In the genomic region with DNA sequence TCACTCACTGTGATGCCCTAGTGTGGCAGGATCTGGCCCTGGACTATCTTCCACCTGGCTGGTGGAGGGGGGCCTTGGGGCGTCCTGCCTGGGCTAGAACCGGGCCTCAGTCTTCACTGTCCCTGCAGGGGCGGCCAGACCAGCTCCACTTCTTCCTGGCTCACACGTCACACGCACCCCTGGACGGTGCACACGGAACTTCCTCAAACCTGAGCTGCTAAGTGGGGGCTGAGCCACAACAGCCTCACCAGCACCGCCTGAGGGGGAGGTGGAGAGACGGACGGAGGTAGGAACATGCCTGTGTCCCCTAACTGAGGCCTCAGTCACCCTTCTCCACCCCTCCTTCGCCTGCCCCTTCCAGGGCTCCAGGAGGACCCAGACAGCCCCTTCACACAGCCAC, we compare ENCODE assay signal across 19 cellular contexts. TPM values are rescaled to one million over a fixed set of nuclear protein-coding genes. Genes with fewer than 3 reads are reported as not detected.
DNase-seq lines count a peak whose midpoint lies in the region; ATAC-seq, FAIRE-seq and TF ChIP-seq lines count a peak whose summit lies in the region.
"Had no signal": no experiment of that assay in that cellular context is flagged by ENCODE, and none has a peak within 500 bp of the region (broad histone marks: within the 10 kb centered on the region; RNA-seq: fewer than 3 reads in every experiment).

No MANE protein-coding gene starts in this region.

- TF ChIP-seq CTCF in bronchial epithelial cell (IDR thresholded peaks at IDR 0.05; ENCODE audit: insufficient read depth, low read length, severe bottlenecking) (no peak), thyroid gland (IDR thresholded peaks at IDR 0.05) (no peak)

- peak; percentile 57 to 65 for ATAC-seq in naive B cell (ENCODE audit: low read depth in 2 of 2)
- ATAC-seq: GM12878 had no signal

- no peak overlapping the region for H3K9ac ChIP-seq in BLaER1

- intact Hi-C loops in thyroid gland (cut with DNase I) = no loop called here

- peak; percentile 78 for DNase-seq in KBM-7
- DNase-seq in bronchial epithelial cell (ENCODE audit: low read depth) = peak; percentile 23
- DNase-seq in naive B cell = no peak
- DNase-seq in thyroid gland = no peak
- no peak for DNase-seq in NCI-H187 (lab: John Stamatoyannopoulos, UW)
- DNase-seq in cortex of kidney (lab: John Stamatoyannopoulos, UW) = no peak
- DNase-seq in cerebellum (ENCODE audit: low spot score) = no peak
- DNase-seq: C1 segment of cervical spinal cord, DMS 273 treated with DMSO at 0.1 percent for 48 hours, GDM1, HFFc6, NCI-H1417, NCI-H2029, NCI-H2171, NCI-H446, NCI-H69, SIG-M5 had no signal

- H3K27ac ChIP-seq in BLaER1 (no peak overlapping the region), thyroid gland (no peak overlapping the region)

- H3K27me3 ChIP-seq in BLaER1 (no peaks in the 10 kb centered on the region), bronchial epithelial cell (ENCODE audit: control insufficient read depth, insufficient read depth, low read length) (no peaks in the 10 kb centered on the region), thyroid gland (no peaks in the 10 kb centered on the region)

- H3K4me2 ChIP-seq in BLaER1 = peak overlapping the region; percentile 80

- H3K4me3 ChIP-seq in BLaER1 (no peak overlapping the region), bronchial epithelial cell (ENCODE audit: low read depth, low read length) (no peak overlapping the region), thyroid gland (replicated peaks in 1 of 3) (no peak overlapping the region)
- H3K4me3 ChIP-seq: GM12878 had no signal

- no peak for TF ChIP-seq POLR2A in thyroid gland (IDR thresholded peaks at IDR 0.05)

- in situ Hi-C loops in KBM-7 (cut with MboI; ENCODE audit: low pct_unique_long_range_greater_than_20kb, low sequenced_read_pairs) = no loop called here

- H3K9me3 ChIP-seq in BLaER1 = no peaks in the 10 kb centered on the region
- H3K9me3 ChIP-seq in thyroid gland = no peaks in the 10 kb centered on the region

- no peaks in the 10 kb centered on the region for H3K36me3 Mint-ChIP-seq in naive B cell

- no peak for FAIRE-seq in bronchial epithelial cell (lab: Jason Lieb, UNC)
- FAIRE-seq: GM12878 had no signal

- peaks cover 0 to 21% (median 8%) of the 10 kb centered on the region in 3 donors for H3K4me1 Mint-ChIP-seq in naive B cell

- peaks cover 5% of the 10 kb centered on the region; the same call in 1 of the 2 replicates for H3K36me3 ChIP-seq in BLaER1
- peaks cover 8% of the 10 kb centered on the region for H3K36me3 ChIP-seq in bronchial epithelial cell (ENCODE audit: control insufficient read depth, insufficient read depth, low read length)
- no peaks in the 10 kb centered on the region for H3K36me3 ChIP-seq in thyroid gland

- H3K27ac Mint-ChIP-seq in naive B cell = peak overlapping the region in 3 of 6 donors; percentile 22 to 87 (median 54)
- H3K27ac Mint-ChIP-seq: HFFc6 had no signal

- peaks cover 46% of the 10 kb centered on the region for H4K20me1 ChIP-seq in BLaER1

- H3K9me3 Mint-ChIP-seq in naive B cell = no peaks in the 10 kb centered on the region
- H3K9me3 Mint-ChIP-seq: HFFc6 had no signal

- 95 to 97% methylated on average over 3 to 7 of the region's 11 CpGs for WGBS in thyroid gland, 2 donors

- no peaks in the 10 kb centered on the region for H3K27me3 Mint-ChIP-seq in naive B cell

- H3K4me1 ChIP-seq in BLaER1 = peaks cover 47% of the 10 kb centered on the region
- H3K4me1 ChIP-seq in thyroid gland = peaks cover 17 to 37% of the 10 kb centered on the region in 2 donors

- peak overlapping the region in 2 of 8 donors; percentile 11 to 12 for H3K4me3 Mint-ChIP-seq in naive B cell
- H3K4me3 Mint-ChIP-seq: HFFc6 had no signal

RNA-seq across cellular contexts. Expression of a gene that starts 36.6 kb away (rescaled TPM):
- total RNA-seq in bronchial epithelial cell (11.3 and 16.3 TPM in 2 replicates), thyroid gland (10 to 100 TPM; 14.7 to 17.1 (median 14.9) TPM), cerebellum (10.3 TPM)
- polyA plus RNA-seq in naive B cell (ENCODE audit: low read depth in 6 of 6) = 10 to 100 TPM; 20.9 to 24.0 (median 22.7) TPM

RNA-seq across cellular contexts. Expression of a gene that starts 53.9 kb away (rescaled TPM):
- 64.4 and 70.3 TPM in 2 replicates for total RNA-seq in bronchial epithelial cell
- under 1 TPM in 2 of 6 donors, not detected in 4; 0.36 to 0.40 TPM for polyA plus RNA-seq in naive B cell (ENCODE audit: low read depth in 6 of 6)
- total RNA-seq in thyroid gland = 10 to 100 TPM; 14.5 to 18.3 (median 17.2) TPM
- total RNA-seq in cerebellum = 36.2 TPM

Comparison
In these comparisons a context has a peak if more than half of its experiments do, and no peak if none do; other contexts are left out.
1. DNase-seq: peak in KBM-7 (single experiment) and bronchial epithelial cell (single experiment); none in naive B cell (single experiment), thyroid gland (0 of 2), NCI-H187 (0 of 2), cortex of kidney (single experiment) and cerebellum (single experiment).